Comparison of ENCODE assay signal across 14 cellular contexts in the genomic region with DNA sequence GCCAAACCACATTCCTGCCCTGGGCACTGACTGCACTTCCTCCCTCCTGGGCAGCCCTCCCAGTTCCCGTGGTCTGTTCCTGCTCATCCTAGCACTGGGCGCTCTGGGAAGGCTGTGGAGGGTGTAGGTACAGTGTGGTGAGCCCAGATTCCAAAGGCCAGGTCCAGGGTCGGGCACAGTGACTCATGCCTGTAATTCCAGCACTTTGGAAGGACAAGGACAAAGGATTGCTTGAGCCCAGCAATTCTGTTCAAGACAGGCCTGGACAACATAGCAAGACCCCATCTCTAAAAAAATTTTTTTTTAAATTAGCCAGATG. TPM values are rescaled to one million over a fixed set of nuclear protein-coding genes. Genes with fewer than 3 reads are reported as not detected.
DNase-seq lines count a peak whose midpoint lies in the region; ATAC-seq and TF ChIP-seq lines count a peak whose summit lies in the region.
"Had no signal": no experiment of that assay in that cellular context is flagged by ENCODE, and none has a peak within 500 bp of the region (broad histone marks: within the 10 kb centered on the region; RNA-seq: fewer than 3 reads in every experiment).

No MANE protein-coding gene starts in this region.

- no peak for TF ChIP-seq CTCF in upper lobe of right lung (IDR thresholded peaks at IDR 0.05)

- DNase-seq in SIG-M5 treated with dmso at 0.1 percent for 504 hours (lab: John Stamatoyannopoulos, UW; ENCODE audit: unreplicated experiment): peak; percentile 41
- DNase-seq in SIG-M5 (lab: John Stamatoyannopoulos, UW): no peak
- DNase-seq in islet precursor cell: peak; percentile 57
- DNase-seq in upper lobe of right lung: no peak
- DNase-seq in activated CD8-positive, alpha-beta memory T cell treated with anti-CD3 and anti-CD28 coated beads for 24 hours: no peak
- no peak for DNase-seq in AG08396 (ENCODE audit: low spot score)
- no peak for DNase-seq in putamen (ENCODE audit: low spot score)
- DNase-seq: activated CD4-positive, alpha-beta T cell treated with anti-CD3 and anti-CD28 coated beads, Interleukin-2, amount 50 U/mL, for 48 hours; COR-L47; endodermal cell; substantia nigra had no signal

- peak; percentile 46 for ATAC-seq in SK-N-SH treated with all-trans-retinoic acid at 6 μM for 48 hours
- ATAC-seq in upper lobe of right lung: peak; percentile 53
- ATAC-seq: activated T-helper 17 cell treated with anti-CD3 and anti-CD28 coated beads, Interleukin-2, amount 50 U/mL, for 72 hours had no signal

- no peaks in the 10 kb centered on the region for H3K9me3 ChIP-seq in upper lobe of right lung

- H3K4me1 ChIP-seq in upper lobe of right lung: peaks cover 3% of the 10 kb centered on the region

- no peak overlapping the region for H3K27ac ChIP-seq in upper lobe of right lung
- H3K27ac ChIP-seq: skin epidermis had no signal

- H3K4me3 ChIP-seq in upper lobe of right lung: no peak overlapping the region
- H3K4me3 ChIP-seq: skin epidermis had no signal

- H3K36me3 ChIP-seq in upper lobe of right lung: no peaks in the 10 kb centered on the region

- intact Hi-C loops in upper lobe of right lung (cut with DNase I): no loop called here

- H3K27me3 ChIP-seq in upper lobe of right lung: no peaks in the 10 kb centered on the region

TF ChIP-seq in SK-N-SH treated with all-trans-retinoic acid at 6 μM for 48 hours, 23 proteins besides CTCF, POLR2A, EP300 and RAD21:
- TF ChIP-seq, protein P1, sequence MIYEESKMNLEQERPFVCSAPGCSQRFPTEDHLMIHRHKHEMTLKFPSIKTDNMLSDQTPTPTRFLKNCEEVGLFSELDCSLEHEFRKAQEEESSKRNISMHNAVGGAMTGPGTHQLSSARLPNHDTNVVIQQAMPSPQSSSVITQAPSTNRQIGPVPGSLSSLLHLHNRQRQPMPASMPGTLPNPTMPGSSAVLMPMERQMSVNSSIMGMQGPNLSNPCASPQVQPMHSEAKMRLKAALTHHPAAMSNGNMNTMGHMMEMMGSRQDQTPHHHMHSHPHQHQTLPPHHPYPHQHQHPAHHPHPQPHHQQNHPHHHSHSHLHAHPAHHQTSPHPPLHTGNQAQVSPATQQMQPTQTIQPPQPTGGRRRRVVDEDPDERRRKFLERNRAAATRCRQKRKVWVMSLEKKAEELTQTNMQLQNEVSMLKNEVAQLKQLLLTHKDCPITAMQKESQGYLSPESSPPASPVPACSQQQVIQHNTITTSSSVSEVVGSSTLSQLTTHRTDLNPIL (CRISPR knock-in tag; IDR thresholded peaks at IDR 0.05; ENCODE audit: low read depth): no peak
- TF ChIP-seq ESRRG (CRISPR knock-in tag; IDR thresholded peaks at IDR 0.05) (no peak), ISL1 (CRISPR knock-in tag; IDR thresholded peaks at IDR 0.05) (no peak), PATZ1 (CRISPR knock-in tag; IDR thresholded peaks at IDR 0.05; ENCODE audit: borderline replicate concordance) (no peak), ARNTL (CRISPR knock-in tag; IDR thresholded peaks at IDR 0.05; ENCODE audit: borderline replicate concordance, low read depth) (no peak), TCF4 (CRISPR knock-in tag; IDR thresholded peaks at IDR 0.05; ENCODE audit: borderline replicate concordance) (no peak), RARB (CRISPR knock-in tag; IDR thresholded peaks at IDR 0.05) (no peak), ZNF565 (CRISPR knock-in tag; conservative IDR thresholded peaks at IDR 0.05; ENCODE audit: low read depth) (no peak), ZNF8 (CRISPR knock-in tag; IDR thresholded peaks at IDR 0.05) (no peak)
- TF ChIP-seq, protein P2, sequence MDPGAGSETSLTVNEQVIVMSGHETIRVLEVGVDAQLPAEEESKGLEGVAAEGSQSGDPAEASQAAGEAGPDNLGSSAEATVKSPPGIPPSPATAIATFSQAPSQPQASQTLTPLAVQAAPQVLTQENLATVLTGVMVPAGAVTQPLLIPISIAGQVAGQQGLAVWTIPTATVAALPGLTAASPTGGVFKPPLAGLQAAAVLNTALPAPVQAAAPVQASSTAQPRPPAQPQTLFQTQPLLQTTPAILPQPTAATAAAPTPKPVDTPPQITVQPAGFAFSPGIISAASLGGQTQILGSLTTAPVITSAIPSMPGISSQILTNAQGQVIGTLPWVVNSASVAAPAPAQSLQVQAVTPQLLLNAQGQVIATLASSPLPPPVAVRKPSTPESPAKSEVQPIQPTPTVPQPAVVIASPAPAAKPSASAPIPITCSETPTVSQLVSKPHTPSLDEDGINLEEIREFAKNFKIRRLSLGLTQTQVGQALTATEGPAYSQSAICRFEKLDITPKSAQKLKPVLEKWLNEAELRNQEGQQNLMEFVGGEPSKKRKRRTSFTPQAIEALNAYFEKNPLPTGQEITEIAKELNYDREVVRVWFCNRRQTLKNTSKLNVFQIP (CRISPR knock-in tag; IDR thresholded peaks at IDR 0.05; ENCODE audit: borderline replicate concordance, low read depth): no peak

RNA-seq across cellular contexts. Expression of gene C16orf74, which starts 30.6 kb away (rescaled TPM):
- total RNA-seq in upper lobe of right lung: 2.7 TPM

RNA-seq across cellular contexts. Expression of gene GINS2, which starts 31.5 kb away (rescaled TPM):
- 0.46 TPM for total RNA-seq in upper lobe of right lung

Comparison
In these comparisons a context has a peak if more than half of its experiments do, and no peak if none do; other contexts are left out.
1. DNase-seq: peak in SIG-M5 treated with dmso at 0.1 percent for 504 hours (single experiment) and islet precursor cell (single experiment); none in SIG-M5 (single experiment), upper lobe of right lung (single experiment), activated CD8-positive, alpha-beta memory T cell treated with anti-CD3 and anti-CD28 coated beads for 24 hours (single experiment), AG08396 (single experiment) and putamen (single experiment).